ENCODE assay signal across 23 cellular contexts in the genomic region with DNA sequence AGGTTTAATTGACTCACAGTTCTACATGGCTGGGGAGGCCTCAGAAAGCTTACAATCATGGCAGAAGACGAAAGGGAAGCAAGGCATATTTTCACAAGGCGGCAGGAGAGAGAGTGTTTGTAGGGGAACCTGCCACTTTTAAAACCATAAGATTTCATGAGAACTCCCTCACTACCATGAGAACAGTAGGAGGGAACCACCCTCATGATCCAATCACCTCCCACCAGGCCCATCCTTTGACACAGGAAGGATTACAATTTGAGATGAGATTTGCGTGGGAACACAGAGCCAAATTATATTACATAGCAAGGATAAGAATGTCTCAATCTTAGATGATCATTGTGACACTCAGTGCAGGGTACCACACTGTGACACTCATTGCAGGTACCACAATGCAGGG.
"Had no signal": no experiment of that assay in that cellular context is flagged by ENCODE, and none has a peak within 500 bp of the region (broad histone marks: within the 10 kb centered on the region; RNA-seq: fewer than 3 reads in every experiment).

No MANE protein-coding gene starts in this region.

- H3K4me1 ChIP-seq: colonic mucosa, foreskin keratinocyte, gastrocnemius medialis had no signal

- ATAC-seq: effector memory CD8-positive, alpha-beta T cell; esophagus mucosa; foreskin keratinocyte; gastrocnemius medialis; gastroesophageal sphincter; heart left ventricle; heart right ventricle had no signal

- H3K9me3 ChIP-seq: colonic mucosa, esophagus muscularis mucosa, esophagus squamous epithelium, gastrocnemius medialis, gastroesophageal sphincter, heart left ventricle, heart right ventricle had no signal

- H3K36me3 ChIP-seq: colonic mucosa, esophagus muscularis mucosa, esophagus squamous epithelium, gastrocnemius medialis, gastroesophageal sphincter, heart left ventricle, heart right ventricle had no signal

- DNase-seq: colonic mucosa; cortex of kidney; dermis blood vessel endothelial cell; dorsolateral prefrontal cortex; effector CD4-positive, alpha-beta T cell; effector CD8-positive, alpha-beta T cell; effector memory CD4-positive, alpha-beta T cell; effector memory CD8-positive, alpha-beta T cell; endodermal cell; erythroblast; esophagus squamous epithelium; foreskin fibroblast; foreskin keratinocyte; foreskin melanocyte; gastrocnemius medialis; glutamatergic neuron; heart left ventricle; heart right ventricle had no signal

- H3K4me3 ChIP-seq: colonic mucosa, coronary artery, dorsolateral prefrontal cortex, esophagus muscularis mucosa, esophagus squamous epithelium, gastrocnemius medialis, gastroesophageal sphincter, heart left ventricle, heart right ventricle had no signal

- H3K27me3 ChIP-seq: colonic mucosa, dorsolateral prefrontal cortex, esophagus muscularis mucosa, esophagus squamous epithelium, gastrocnemius medialis, gastroesophageal sphincter, heart left ventricle had no signal

- H3K27ac ChIP-seq: colonic mucosa, coronary artery, dorsolateral prefrontal cortex, epithelial cell of prostate, esophagus muscularis mucosa, esophagus squamous epithelium, foreskin keratinocyte, gastrocnemius medialis, gastroesophageal sphincter, heart left ventricle, heart right ventricle had no signal
